ENCODE assay signal across 8 cellular contexts in genomic region chr7:123367508-123368122, GRCh38.
DNase-seq lines count a peak whose midpoint lies in the region; ATAC-seq and TF ChIP-seq lines count a peak whose summit lies in the region.

No MANE protein-coding gene starts in this region.

- CTCF ChIA-PET in RWPE1 (lab: Yijun Ruan, JAX): interaction anchor here (0.6 to 1.0 kb wide), 2 partner anchors 160 to 1668 kb away, joined by 3 to 4 read pairs; no protein-coding TSS in a partner anchor

- peaks cover 3% of the 10 kb centered on the region for H3K4me1 Mint-ChIP-seq in type B pancreatic cell (ENCODE audit: unreplicated experiment)

- peak; percentile 91 for TF ChIP-seq CTCF in RWPE1 (conservative IDR thresholded peaks at IDR 0.05; ENCODE audit: low read depth)
- TF ChIP-seq CTCF in type B pancreatic cell (conservative IDR thresholded peaks at IDR 0.05): peak; percentile 84

- H3K36me3 Mint-ChIP-seq in type B pancreatic cell: no peaks in the 10 kb centered on the region

- peak overlapping the region; percentile 44 for H3K4me3 Mint-ChIP-seq in type B pancreatic cell

- peak; percentile 42 for DNase-seq in GM03348 (ENCODE audit: low spot score)
- DNase-seq in RWPE1 (ENCODE audit: low spot score): peak; percentile 34
- DNase-seq in glomerular endothelial cell (ENCODE audit: extremely low read depth, low read depth, low spot score): peak; percentile 7
- no peak for DNase-seq in type B pancreatic cell (ENCODE audit: extremely low spot score, unreplicated experiment)
- no peak for DNase-seq in posterior cingulate gyrus
- DNase-seq in DMS79 treated with DMSO at 0.1 percent for 48 hours (lab: John Stamatoyannopoulos, UW): no peak

- POLR2A ChIA-PET in RWPE1 (lab: Yijun Ruan, JAX; ENCODE audit: low non-redundant PET): no interaction called here

- ATAC-seq in GM19455 (IDR thresholded peaks at IDR 0.05; ENCODE audit: unreplicated experiment) (peak; percentile 90), HG03439 (IDR thresholded peaks at IDR 0.05; ENCODE audit: unreplicated experiment) (peak; percentile 92)

- no peak overlapping the region for H3K27ac ChIP-seq in RWPE1

- peaks cover 13% of the 10 kb centered on the region for H3K27me3 Mint-ChIP-seq in type B pancreatic cell

- H3K27ac Mint-ChIP-seq in type B pancreatic cell: no peak overlapping the region

- H3K9me3 Mint-ChIP-seq in type B pancreatic cell: peaks cover 3% of the 10 kb centered on the region

- intact Hi-C loops in posterior cingulate gyrus (cut with DNase I): no loop called here

Comparison
In these comparisons a context has a peak if more than half of its experiments do, and no peak if none do; other contexts are left out.
1. DNase-seq: peak in GM03348 (single experiment), RWPE1 (single experiment) and glomerular endothelial cell (single experiment); none in type B pancreatic cell (single experiment), posterior cingulate gyrus (0 of 10) and DMS79 treated with DMSO at 0.1 percent for 48 hours (single experiment).